Comparison of ENCODE assay signal across 17 cellular contexts in the genomic region with DNA sequence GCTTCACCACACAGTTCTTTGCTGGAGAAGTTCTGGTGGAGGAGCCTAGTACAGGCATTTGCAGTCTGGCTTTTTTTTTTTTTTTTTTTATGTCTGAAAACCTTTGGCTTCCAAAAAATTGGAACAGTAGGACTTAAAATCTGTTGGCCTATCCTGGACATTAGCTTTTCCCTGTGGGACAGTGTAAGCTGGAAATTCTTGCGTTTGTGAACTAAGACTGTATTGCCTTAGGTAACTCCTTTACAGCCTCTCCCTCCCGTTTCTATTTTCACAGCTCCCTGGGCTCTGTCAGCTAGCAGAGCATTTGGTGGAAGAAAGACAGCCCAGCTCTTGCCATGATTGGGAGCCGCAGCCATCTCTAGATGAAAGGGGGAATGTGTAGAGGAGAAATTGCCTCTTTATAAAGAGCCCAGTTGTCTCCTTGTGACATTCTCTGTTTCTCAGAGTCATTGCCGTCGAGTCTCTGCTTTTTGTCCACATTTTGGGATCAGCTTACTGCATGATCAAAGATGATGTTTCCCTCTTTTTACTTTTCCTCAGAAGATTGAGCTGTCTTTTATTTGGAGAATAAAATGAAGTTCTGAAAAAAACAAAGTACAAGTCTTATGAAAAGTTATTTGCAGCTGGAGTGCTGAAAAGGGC.
DNase-seq lines count a peak whose midpoint lies in the region; ATAC-seq and TF ChIP-seq lines count a peak whose summit lies in the region.
"Had no signal": no experiment of that assay in that cellular context is flagged by ENCODE, and none has a peak within 500 bp of the region (broad histone marks: within the 10 kb centered on the region; RNA-seq: fewer than 3 reads in every experiment).

No MANE protein-coding gene starts in this region.

- no peak overlapping the region for H3K4me3 ChIP-seq in rectal smooth muscle tissue (ENCODE audit: low read length)

- peaks cover 4% of the 10 kb centered on the region for H3K36me3 ChIP-seq in rectal smooth muscle tissue (ENCODE audit: control insufficient read depth, insufficient read depth, low read length)

- H3K4me3 Mint-ChIP-seq in CD14-positive monocyte (no peak overlapping the region), WTC11 (no peak overlapping the region)

- no peak for DNase-seq in CD14-positive monocyte (ENCODE audit: low spot score)
- DNase-seq in WTC11 (ENCODE audit: low spot score) = no peak
- no peak for DNase-seq in activated gamma-delta T cell (lab: John Stamatoyannopoulos, UW)
- DNase-seq in NCI-H128 (lab: John Stamatoyannopoulos, UW; ENCODE audit: unreplicated experiment) = no peak
- no peak for DNase-seq in H4 (ENCODE audit: low spot score)
- DNase-seq: Caco-2, DMS153, EL, NCI-H146, NCI-H2081, NCI-H510A treated with DMSO at 0.1 percent for 48 hours, PC-3 had no signal

- H3K36me3 Mint-ChIP-seq in CD14-positive monocyte (peaks cover 72 to 83% of the 10 kb centered on the region in 2 donors), WTC11 (peaks cover 37% of the 10 kb centered on the region)

- ATAC-seq in WTC11 = no peak
- ATAC-seq: PC-3 had no signal

- POLR2A ChIA-PET in WTC11 (lab: Charles Lee) = interaction anchor here (0.7 kb wide), 1 partner anchor 74 kb away, joined by 3 read pairs; no protein-coding TSS in a partner anchor

- intact Hi-C loops in CD14-positive monocyte (cut with micrococcal nuclease) = no loop called here

- H3K9ac ChIP-seq in rectal smooth muscle tissue (ENCODE audit: low read length) = no peak overlapping the region
- H3K9ac ChIP-seq: KMS-11 had no signal

- peaks cover 5% of the 10 kb centered on the region for H3K4me1 ChIP-seq in rectal smooth muscle tissue (ENCODE audit: control insufficient read depth, insufficient read depth, low read length)
- H3K4me1 ChIP-seq: Caco-2 had no signal

- H3K4me1 Mint-ChIP-seq in CD14-positive monocyte (no peaks in the 10 kb centered on the region), WTC11 (peaks cover 1% of the 10 kb centered on the region; the same call in 1 of the 2 replicates)

- no peaks in the 10 kb centered on the region for H3K27me3 ChIP-seq in layer of hippocampus (ENCODE audit: control insufficient read depth, insufficient read depth, low read length)
- H3K27me3 ChIP-seq in rectal smooth muscle tissue (ENCODE audit: control insufficient read depth, insufficient read depth, low read length) = no peaks in the 10 kb centered on the region

- peak overlapping the region in 4 of 7 donors; percentile 31 to 49 (median 40) for H3K27ac Mint-ChIP-seq in CD14-positive monocyte
- H3K27ac Mint-ChIP-seq in WTC11 = peak overlapping the region; percentile 13; the same call in 1 of the 2 replicates

- CTCF ChIA-PET in WTC11 (lab: Charles Lee) = interaction anchor here (0.6 to 2.5 kb wide), 3 partner anchors 10 to 20 kb away, joined by 3 to 13 read pairs (median 3); no protein-coding TSS in a partner anchor

- no peaks in the 10 kb centered on the region for H3K27me3 Mint-ChIP-seq in CD14-positive monocyte (ENCODE audit: low read depth in 3 of 3)
- H3K27me3 Mint-ChIP-seq in WTC11 (ENCODE audit: low read depth) = no peaks in the 10 kb centered on the region

- H3K27ac ChIP-seq in layer of hippocampus (ENCODE audit: low read depth, low read length) = peak overlapping the region; percentile 62
- H3K27ac ChIP-seq in rectal smooth muscle tissue (ENCODE audit: low read depth, low read length) = peak overlapping the region; percentile 11
- H3K27ac ChIP-seq: C4-2B, KMS-11, RWPE1 had no signal

- H3K9me3 Mint-ChIP-seq in CD14-positive monocyte (no peaks in the 10 kb centered on the region), WTC11 (no peaks in the 10 kb centered on the region)

- no peak for TF ChIP-seq CTCF in CD14-positive monocyte (IDR thresholded peaks at IDR 0.05)
- no peak for TF ChIP-seq CTCF in WTC11 (IDR thresholded peaks at IDR 0.05)

TF ChIP-seq in WTC11, 78 proteins besides CTCF, POLR2A, EP300 and RAD21 (continues in another document):
- TF ChIP-seq E2F4 (CRISPR knock-in tag; IDR thresholded peaks at IDR 0.05; ENCODE audit: borderline replicate concordance, low read depth) (no peak), MYBL2 (CRISPR knock-in tag; IDR thresholded peaks at IDR 0.05) (no peak), ZNF425 (CRISPR knock-in tag; conservative IDR thresholded peaks at IDR 0.05) (no peak), USF1 (CRISPR knock-in tag; IDR thresholded peaks at IDR 0.05) (no peak), FOXK1 (CRISPR knock-in tag; IDR thresholded peaks at IDR 0.05) (no peak)
- TF ChIP-seq, protein P1, sequence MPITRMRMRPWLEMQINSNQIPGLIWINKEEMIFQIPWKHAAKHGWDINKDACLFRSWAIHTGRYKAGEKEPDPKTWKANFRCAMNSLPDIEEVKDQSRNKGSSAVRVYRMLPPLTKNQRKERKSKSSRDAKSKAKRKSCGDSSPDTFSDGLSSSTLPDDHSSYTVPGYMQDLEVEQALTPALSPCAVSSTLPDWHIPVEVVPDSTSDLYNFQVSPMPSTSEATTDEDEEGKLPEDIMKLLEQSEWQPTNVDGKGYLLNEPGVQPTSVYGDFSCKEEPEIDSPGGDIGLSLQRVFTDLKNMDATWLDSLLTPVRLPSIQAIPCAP (CRISPR knock-in tag; IDR thresholded peaks at IDR 0.05) = no peak
- TF ChIP-seq, protein P2, sequence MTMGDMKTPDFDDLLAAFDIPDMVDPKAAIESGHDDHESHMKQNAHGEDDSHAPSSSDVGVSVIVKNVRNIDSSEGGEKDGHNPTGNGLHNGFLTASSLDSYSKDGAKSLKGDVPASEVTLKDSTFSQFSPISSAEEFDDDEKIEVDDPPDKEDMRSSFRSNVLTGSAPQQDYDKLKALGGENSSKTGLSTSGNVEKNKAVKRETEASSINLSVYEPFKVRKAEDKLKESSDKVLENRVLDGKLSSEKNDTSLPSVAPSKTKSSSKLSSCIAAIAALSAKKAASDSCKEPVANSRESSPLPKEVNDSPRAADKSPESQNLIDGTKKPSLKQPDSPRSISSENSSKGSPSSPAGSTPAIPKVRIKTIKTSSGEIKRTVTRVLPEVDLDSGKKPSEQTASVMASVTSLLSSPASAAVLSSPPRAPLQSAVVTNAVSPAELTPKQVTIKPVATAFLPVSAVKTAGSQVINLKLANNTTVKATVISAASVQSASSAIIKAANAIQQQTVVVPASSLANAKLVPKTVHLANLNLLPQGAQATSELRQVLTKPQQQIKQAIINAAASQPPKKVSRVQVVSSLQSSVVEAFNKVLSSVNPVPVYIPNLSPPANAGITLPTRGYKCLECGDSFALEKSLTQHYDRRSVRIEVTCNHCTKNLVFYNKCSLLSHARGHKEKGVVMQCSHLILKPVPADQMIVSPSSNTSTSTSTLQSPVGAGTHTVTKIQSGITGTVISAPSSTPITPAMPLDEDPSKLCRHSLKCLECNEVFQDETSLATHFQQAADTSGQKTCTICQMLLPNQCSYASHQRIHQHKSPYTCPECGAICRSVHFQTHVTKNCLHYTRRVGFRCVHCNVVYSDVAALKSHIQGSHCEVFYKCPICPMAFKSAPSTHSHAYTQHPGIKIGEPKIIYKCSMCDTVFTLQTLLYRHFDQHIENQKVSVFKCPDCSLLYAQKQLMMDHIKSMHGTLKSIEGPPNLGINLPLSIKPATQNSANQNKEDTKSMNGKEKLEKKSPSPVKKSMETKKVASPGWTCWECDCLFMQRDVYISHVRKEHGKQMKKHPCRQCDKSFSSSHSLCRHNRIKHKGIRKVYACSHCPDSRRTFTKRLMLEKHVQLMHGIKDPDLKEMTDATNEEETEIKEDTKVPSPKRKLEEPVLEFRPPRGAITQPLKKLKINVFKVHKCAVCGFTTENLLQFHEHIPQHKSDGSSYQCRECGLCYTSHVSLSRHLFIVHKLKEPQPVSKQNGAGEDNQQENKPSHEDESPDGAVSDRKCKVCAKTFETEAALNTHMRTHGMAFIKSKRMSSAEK (CRISPR knock-in tag; IDR thresholded peaks at IDR 0.05; ENCODE audit: borderline replicate concordance) = no peak
